2 cellular contexts compared by ENCODE assay signal in the genomic region with DNA sequence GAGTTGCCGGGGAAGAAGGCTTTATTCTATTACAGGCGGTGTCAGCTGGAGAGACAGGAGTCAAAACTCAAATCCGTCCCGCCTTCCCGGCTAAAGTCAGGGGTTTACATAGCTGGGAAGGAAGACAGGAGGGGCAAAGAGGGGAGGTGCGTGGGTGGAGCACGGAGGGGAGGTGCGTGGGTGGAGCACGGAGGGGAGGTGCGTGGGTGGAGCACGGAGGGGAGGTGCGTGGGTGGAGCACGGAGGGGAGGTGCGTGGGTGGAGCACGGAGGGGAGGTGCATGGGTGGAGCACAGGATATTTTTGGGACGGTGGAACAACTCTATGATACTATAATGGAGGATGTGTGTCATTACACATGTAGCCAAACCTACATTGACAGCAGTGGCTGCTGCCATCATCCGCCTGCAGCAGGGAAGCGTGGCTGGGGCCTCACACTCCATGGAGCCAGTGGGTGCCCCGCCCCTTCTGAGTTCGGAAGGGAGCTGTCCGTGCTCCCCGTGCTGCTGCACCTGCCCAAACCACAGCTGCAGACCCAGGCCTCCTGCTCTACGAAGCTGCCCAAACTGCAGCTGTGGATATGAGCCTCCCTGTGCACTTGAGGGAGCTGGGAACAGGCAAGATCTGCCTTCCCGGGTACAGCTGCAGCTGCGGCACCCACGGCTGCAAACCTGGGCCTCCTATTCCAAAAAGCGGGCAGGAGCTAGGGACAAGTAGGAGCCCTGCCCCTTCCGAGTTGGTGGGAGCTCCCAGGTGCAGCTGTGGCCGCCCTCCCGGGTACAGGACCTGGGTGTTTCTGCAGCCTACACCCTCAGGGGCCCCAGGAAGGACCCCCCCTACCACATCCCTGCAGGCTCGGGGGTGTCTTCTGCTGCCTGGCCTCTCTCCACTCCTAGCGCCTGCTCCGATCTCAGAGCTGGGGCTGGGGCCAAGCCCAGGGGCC.
A peak's percentile ranks its signal among the peaks of the same experiment; 100 is the strongest.
TF ChIP-seq lines count a peak whose summit lies in the region.

No MANE protein-coding gene starts in this region.

TF ChIP-seq in HepG2, 621 proteins besides CTCF, POLR2A, EP300 and RAD21 (continued from another document and continues in another):
- TF ChIP-seq, protein P1, sequence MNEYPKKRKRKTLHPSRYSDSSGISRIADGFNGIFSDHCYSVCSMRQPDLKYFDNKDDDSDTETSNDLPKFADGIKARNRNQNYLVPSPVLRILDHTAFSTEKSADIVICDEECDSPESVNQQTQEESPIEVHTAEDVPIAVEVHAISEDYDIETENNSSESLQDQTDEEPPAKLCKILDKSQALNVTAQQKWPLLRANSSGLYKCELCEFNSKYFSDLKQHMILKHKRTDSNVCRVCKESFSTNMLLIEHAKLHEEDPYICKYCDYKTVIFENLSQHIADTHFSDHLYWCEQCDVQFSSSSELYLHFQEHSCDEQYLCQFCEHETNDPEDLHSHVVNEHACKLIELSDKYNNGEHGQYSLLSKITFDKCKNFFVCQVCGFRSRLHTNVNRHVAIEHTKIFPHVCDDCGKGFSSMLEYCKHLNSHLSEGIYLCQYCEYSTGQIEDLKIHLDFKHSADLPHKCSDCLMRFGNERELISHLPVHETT (CRISPR knock-in tag; conservative IDR thresholded peaks at IDR 0.05): no peak
- TF ChIP-seq ZNF34 (CRISPR knock-in tag; IDR thresholded peaks at IDR 0.05; ENCODE audit: borderline replicate concordance): no peak
- peak; percentile 73 for TF ChIP-seq SP5 (CRISPR knock-in tag; IDR thresholded peaks at IDR 0.05; ENCODE audit: borderline replicate concordance, low read depth)
- 0 out of 2 replicates have a peak, but pooled peaks have one; percentile 24 for TF ChIP-seq MED1 (CRISPR knock-in tag; IDR thresholded peaks at IDR 0.05)
- no peak for TF ChIP-seq BRD4 (CRISPR knock-in tag; IDR thresholded peaks at IDR 0.05)
- TF ChIP-seq, protein P2, sequence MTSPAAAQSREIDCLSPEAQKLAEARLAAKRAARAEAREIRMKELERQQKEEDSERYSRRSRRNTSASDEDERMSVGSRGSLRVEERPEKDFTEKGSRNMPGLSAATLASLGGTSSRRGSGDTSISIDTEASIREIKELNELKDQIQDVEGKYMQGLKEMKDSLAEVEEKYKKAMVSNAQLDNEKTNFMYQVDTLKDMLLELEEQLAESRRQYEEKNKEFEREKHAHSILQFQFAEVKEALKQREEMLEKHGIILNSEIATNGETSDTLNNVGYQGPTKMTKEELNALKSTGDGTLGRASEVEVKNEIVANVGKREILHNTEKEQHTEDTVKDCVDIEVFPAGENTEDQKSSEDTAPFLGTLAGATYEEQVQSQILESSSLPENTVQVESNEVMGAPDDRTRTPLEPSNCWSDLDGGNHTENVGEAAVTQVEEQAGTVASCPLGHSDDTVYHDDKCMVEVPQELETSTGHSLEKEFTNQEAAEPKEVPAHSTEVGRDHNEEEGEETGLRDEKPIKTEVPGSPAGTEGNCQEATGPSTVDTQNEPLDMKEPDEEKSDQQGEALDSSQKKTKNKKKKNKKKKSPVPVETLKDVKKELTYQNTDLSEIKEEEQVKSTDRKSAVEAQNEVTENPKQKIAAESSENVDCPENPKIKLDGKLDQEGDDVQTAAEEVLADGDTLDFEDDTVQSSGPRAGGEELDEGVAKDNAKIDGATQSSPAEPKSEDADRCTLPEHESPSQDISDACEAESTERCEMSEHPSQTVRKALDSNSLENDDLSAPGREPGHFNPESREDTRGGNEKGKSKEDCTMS (CRISPR knock-in tag; conservative IDR thresholded peaks at IDR 0.05): no peak
- TF ChIP-seq, protein P3, sequence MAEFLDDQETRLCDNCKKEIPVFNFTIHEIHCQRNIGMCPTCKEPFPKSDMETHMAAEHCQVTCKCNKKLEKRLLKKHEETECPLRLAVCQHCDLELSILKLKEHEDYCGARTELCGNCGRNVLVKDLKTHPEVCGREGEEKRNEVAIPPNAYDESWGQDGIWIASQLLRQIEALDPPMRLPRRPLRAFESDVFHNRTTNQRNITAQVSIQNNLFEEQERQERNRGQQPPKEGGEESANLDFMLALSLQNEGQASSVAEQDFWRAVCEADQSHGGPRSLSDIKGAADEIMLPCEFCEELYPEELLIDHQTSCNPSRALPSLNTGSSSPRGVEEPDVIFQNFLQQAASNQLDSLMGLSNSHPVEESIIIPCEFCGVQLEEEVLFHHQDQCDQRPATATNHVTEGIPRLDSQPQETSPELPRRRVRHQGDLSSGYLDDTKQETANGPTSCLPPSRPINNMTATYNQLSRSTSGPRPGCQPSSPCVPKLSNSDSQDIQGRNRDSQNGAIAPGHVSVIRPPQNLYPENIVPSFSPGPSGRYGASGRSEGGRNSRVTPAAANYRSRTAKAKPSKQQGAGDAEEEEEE (CRISPR knock-in tag; IDR thresholded peaks at IDR 0.05; ENCODE audit: borderline replicate concordance): no peak
- no peak for TF ChIP-seq PLRG1 (conservative IDR thresholded peaks at IDR 0.05)
- TF ChIP-seq ZNF615 (CRISPR knock-in tag; IDR thresholded peaks at IDR 0.05; ENCODE audit: borderline replicate concordance): 0 out of 2 replicates have a peak, but pooled peaks have one; percentile 30
- no peak for TF ChIP-seq GZF1 (CRISPR knock-in tag; IDR thresholded peaks at IDR 0.05)
- TF ChIP-seq, protein P4, sequence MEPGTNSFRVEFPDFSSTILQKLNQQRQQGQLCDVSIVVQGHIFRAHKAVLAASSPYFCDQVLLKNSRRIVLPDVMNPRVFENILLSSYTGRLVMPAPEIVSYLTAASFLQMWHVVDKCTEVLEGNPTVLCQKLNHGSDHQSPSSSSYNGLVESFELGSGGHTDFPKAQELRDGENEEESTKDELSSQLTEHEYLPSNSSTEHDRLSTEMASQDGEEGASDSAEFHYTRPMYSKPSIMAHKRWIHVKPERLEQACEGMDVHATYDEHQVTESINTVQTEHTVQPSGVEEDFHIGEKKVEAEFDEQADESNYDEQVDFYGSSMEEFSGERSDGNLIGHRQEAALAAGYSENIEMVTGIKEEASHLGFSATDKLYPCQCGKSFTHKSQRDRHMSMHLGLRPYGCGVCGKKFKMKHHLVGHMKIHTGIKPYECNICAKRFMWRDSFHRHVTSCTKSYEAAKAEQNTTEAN (CRISPR knock-in tag; conservative IDR thresholded peaks at IDR 0.05): no peak
- TF ChIP-seq SPEN (CRISPR knock-in tag; IDR thresholded peaks at IDR 0.05; ENCODE audit: low read depth): peak; percentile 50; the same call in 1 of the 2 replicates
- TF ChIP-seq, protein P5, sequence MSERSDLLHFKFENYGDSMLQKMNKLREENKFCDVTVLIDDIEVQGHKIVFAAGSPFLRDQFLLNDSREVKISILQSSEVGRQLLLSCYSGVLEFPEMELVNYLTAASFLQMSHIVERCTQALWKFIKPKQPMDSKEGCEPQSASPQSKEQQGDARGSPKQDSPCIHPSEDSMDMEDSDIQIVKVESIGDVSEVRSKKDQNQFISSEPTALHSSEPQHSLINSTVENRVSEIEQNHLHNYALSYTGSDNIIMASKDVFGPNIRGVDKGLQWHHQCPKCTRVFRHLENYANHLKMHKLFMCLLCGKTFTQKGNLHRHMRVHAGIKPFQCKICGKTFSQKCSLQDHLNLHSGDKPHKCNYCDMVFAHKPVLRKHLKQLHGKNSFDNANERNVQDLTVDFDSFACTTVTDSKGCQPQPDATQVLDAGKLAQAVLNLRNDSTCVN (CRISPR knock-in tag; IDR thresholded peaks at IDR 0.05; ENCODE audit: borderline replicate concordance): peak; percentile 27; the same call in 1 of the 2 replicates
- TF ChIP-seq HDAC2 (CRISPR knock-in tag; IDR thresholded peaks at IDR 0.05): no peak; the same call in 1 of the 2 replicates
- TF ChIP-seq FOXJ3 (CRISPR knock-in tag; IDR thresholded peaks at IDR 0.05; ENCODE audit: borderline replicate concordance): 0 out of 2 replicates have a peak, but pooled peaks have one; percentile 27
- 0 out of 2 replicates have a peak, but pooled peaks have one; percentile 16 for TF ChIP-seq NR2C2 (CRISPR knock-in tag; IDR thresholded peaks at IDR 0.05; ENCODE audit: borderline replicate concordance)
- TF ChIP-seq CHD4 (IDR thresholded peaks at IDR 0.05; ENCODE audit: borderline replicate concordance, low read length): no peak
- TF ChIP-seq ATF7-NPFF (CRISPR knock-in tag; IDR thresholded peaks at IDR 0.05; ENCODE audit: low read depth): 0 out of 2 replicates have a peak, but pooled peaks have one; percentile 53
- peak; percentile 29; the same call in 1 of the 2 replicates for TF ChIP-seq NFKB2 (CRISPR knock-in tag; IDR thresholded peaks at IDR 0.05; ENCODE audit: borderline replicate concordance)

TF ChIP-seq in K562, 482 proteins besides CTCF, POLR2A, EP300 and RAD21 (continued from another document and continues in another):
- TF ChIP-seq HMG20A (CRISPR knock-in tag; conservative IDR thresholded peaks at IDR 0.05) (no peak), SMAD4 (CRISPR knock-in tag; conservative IDR thresholded peaks at IDR 0.05) (no peak), MXI1 (IDR thresholded peaks at IDR 0.05; ENCODE audit: low read depth, low read length) (peak; percentile 63; the same call in 1 of the 2 replicates), NRF1 (conservative IDR thresholded peaks at IDR 0.05 in 1 of 2, IDR thresholded peaks at IDR 0.05 in 1 of 2) (peak in 1 of 2 experiments; percentile 57; a peak in 2 of 4 replicates), MAZ (CRISPR knock-in tag; conservative IDR thresholded peaks at IDR 0.05 in 1 of 2, IDR thresholded peaks at IDR 0.05 in 1 of 2) (peak; percentile 70 to 96; a peak in 3 of 4 replicates), HIVEP1 (CRISPR knock-in tag; IDR thresholded peaks at IDR 0.05) (no peak), CXXC5 (CRISPR knock-in tag; IDR thresholded peaks at IDR 0.05) (peak; percentile 35; the same call in 1 of the 2 replicates), YY1 (IDR thresholded peaks at IDR 0.05; ENCODE audit: borderline replicate concordance in 1 of 3, control insufficient read depth in 1 of 3, extremely low read depth in 1 of 3, insufficient read depth in 3 of 3, insufficient read length in 1 of 3, insufficient replicate concordance in 2 of 3, low read depth in 1 of 3, low read length in 2 of 3) (peak in 2 of 3 experiments; percentile 46 to 76), STAG1 (CRISPR knock-in tag; IDR thresholded peaks at IDR 0.05; ENCODE audit: borderline replicate concordance) (peak; percentile 84), CREB1 (IDR thresholded peaks at IDR 0.05) (no peak), CREB1 (CRISPR knock-in tag; IDR thresholded peaks at IDR 0.05) (peak; percentile 70; the same call in 1 of the 2 replicates), NCOA1 (IDR thresholded peaks at IDR 0.05; ENCODE audit: low read depth) (0 out of 2 replicates have a peak, but pooled peaks have one; percentile 16), PCBP1 (IDR thresholded peaks at IDR 0.05; ENCODE audit: low read depth, low read length, poor library complexity, severe bottlenecking) (no peak), KDM4B (IDR thresholded peaks at IDR 0.05; ENCODE audit: borderline replicate concordance in 2 of 2, low read depth in 1 of 2) (0 out of 4 replicates have a peak, but pooled peaks of 1 of the 2 experiments have one; percentile 75), CC2D1A (IDR thresholded peaks at IDR 0.05) (no peak), HLTF (IDR thresholded peaks at IDR 0.05) (0 out of 2 replicates have a peak, but pooled peaks have one; percentile 17), ZNF583 (CRISPR knock-in tag; IDR thresholded peaks at IDR 0.05) (no peak), CBFA2T3 (IDR thresholded peaks at IDR 0.05) (peak; percentile 21; the same call in 1 of the 2 replicates), GABPB1 (CRISPR knock-in tag; IDR thresholded peaks at IDR 0.05) (peak; percentile 42; the same call in 1 of the 2 replicates), CCNT2 (IDR thresholded peaks at IDR 0.05; ENCODE audit: borderline replicate concordance, extremely low read depth, insufficient read length, low read depth, low read length) (peak; percentile 14), ZNF263 (CRISPR knock-in tag; IDR thresholded peaks at IDR 0.05; ENCODE audit: borderline replicate concordance) (peak; percentile 96)
- TF ChIP-seq, protein P6, sequence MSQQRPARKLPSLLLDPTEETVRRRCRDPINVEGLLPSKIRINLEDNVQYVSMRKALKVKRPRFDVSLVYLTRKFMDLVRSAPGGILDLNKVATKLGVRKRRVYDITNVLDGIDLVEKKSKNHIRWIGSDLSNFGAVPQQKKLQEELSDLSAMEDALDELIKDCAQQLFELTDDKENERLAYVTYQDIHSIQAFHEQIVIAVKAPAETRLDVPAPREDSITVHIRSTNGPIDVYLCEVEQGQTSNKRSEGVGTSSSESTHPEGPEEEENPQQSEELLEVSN (IDR thresholded peaks at IDR 0.05; ENCODE audit: borderline replicate concordance in 1 of 2, extremely low read depth in 1 of 2, insufficient read depth in 1 of 2, insufficient read length in 1 of 2, low read depth in 1 of 2, low read length in 1 of 2, poor library complexity in 1 of 2, severe bottlenecking in 1 of 2): peak; percentile 34 to 65
- TF ChIP-seq, protein P7, sequence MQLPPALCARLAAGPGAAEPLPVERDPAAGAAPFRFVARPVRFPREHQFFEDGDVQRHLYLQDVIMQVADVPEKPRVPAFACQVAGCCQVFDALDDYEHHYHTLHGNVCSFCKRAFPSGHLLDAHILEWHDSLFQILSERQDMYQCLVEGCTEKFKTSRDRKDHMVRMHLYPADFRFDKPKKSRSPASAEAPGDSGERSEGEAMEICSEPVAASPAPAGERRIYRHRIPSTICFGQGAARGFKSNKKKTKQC (CRISPR knock-in tag; IDR thresholded peaks at IDR 0.05): peak; percentile 63; the same call in 1 of the 2 replicates
- TF ChIP-seq, protein P8, sequence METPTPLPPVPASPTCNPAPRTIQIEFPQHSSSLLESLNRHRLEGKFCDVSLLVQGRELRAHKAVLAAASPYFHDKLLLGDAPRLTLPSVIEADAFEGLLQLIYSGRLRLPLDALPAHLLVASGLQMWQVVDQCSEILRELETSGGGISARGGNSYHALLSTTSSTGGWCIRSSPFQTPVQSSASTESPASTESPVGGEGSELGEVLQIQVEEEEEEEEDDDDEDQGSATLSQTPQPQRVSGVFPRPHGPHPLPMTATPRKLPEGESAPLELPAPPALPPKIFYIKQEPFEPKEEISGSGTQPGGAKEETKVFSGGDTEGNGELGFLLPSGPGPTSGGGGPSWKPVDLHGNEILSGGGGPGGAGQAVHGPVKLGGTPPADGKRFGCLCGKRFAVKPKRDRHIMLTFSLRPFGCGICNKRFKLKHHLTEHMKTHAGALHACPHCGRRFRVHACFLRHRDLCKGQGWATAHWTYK (CRISPR knock-in tag; IDR thresholded peaks at IDR 0.05): 0 out of 2 replicates have a peak, but pooled peaks have one; percentile 51
